ENCODE assay signal across 24 cellular contexts in genomic region chr7:53504914-53505313, GRCh38.
"Had no signal": no experiment of that assay in that cellular context is flagged by ENCODE, and none has a peak within 500 bp of the region (broad histone marks: within the 10 kb centered on the region; RNA-seq: fewer than 3 reads in every experiment).

No MANE protein-coding gene starts in this region.

- ATAC-seq: gastroesophageal sphincter; left cardiac atrium; lower lobe of right lung; natural killer cell treated with Interleukin-12 subunit alpha and Interleukin-12 subunit beta and Interleukin-15 and Interleukin-18, amount 100 ng/mL, for 72 hours; right cardiac atrium; stimulated activated naive CD8-positive, alpha-beta T cell treated with anti-CD3 and anti-CD28 coated beads, Interleukin-15, Interleukin-2, amounts not matched to agents 100 U/mL and 50 U/mL, for 24 hours had no signal

- H3K27ac Mint-ChIP-seq: memory B cell; natural killer cell treated with Interleukin-12 subunit alpha and Interleukin-12 subunit beta and Interleukin-15 and Interleukin-18, amount 100 ng/mL, for 72 hours; neural progenitor cell had no signal

- H3K36me3 Mint-ChIP-seq: memory B cell; natural killer cell treated with Interleukin-12 subunit alpha and Interleukin-12 subunit beta and Interleukin-15 and Interleukin-18, amount 100 ng/mL, for 72 hours; neural progenitor cell had no signal

- H3K4me1 Mint-ChIP-seq: memory B cell had no signal

- H3K4me3 ChIP-seq: coronary artery, esophagus squamous epithelium, gastroesophageal sphincter, left ventricle myocardium inferior, lower lobe of right lung, neural progenitor cell, ovary, suprapubic skin, thyroid gland, upper lobe of left lung, uterus had no signal

- H3K9me3 ChIP-seq: esophagus squamous epithelium, gastroesophageal sphincter, left ventricle myocardium inferior, lower lobe of right lung, ovary, suprapubic skin, thyroid gland, upper lobe of left lung, uterus had no signal

- H2AFZ ChIP-seq: neural progenitor cell had no signal

- H3K36me3 ChIP-seq: esophagus squamous epithelium, gastroesophageal sphincter, left ventricle myocardium inferior, lower lobe of right lung, neural progenitor cell, ovary, suprapubic skin, thyroid gland, upper lobe of left lung, uterus had no signal

- H3K4me2 ChIP-seq: neural progenitor cell had no signal

- H3K27me3 ChIP-seq: esophagus squamous epithelium, gastroesophageal sphincter, neural progenitor cell, ovary, suprapubic skin, thyroid gland, upper lobe of left lung, uterus had no signal

- H3K27me3 Mint-ChIP-seq: memory B cell; natural killer cell treated with Interleukin-12 subunit alpha and Interleukin-12 subunit beta and Interleukin-15 and Interleukin-18, amount 100 ng/mL, for 72 hours had no signal

- H3K4me3 Mint-ChIP-seq: memory B cell; natural killer cell treated with Interleukin-12 subunit alpha and Interleukin-12 subunit beta and Interleukin-15 and Interleukin-18, amount 100 ng/mL, for 72 hours; neural progenitor cell had no signal

- H3K9me3 Mint-ChIP-seq: neural progenitor cell had no signal

- H3K9ac ChIP-seq: neural progenitor cell had no signal

- DNase-seq: effector CD8-positive, alpha-beta T cell; esophagus squamous epithelium; foreskin fibroblast; glutamatergic neuron; islet precursor cell; left cardiac atrium; left ventricle myocardium inferior; lower lobe of right lung; midbrain; nucleus accumbens; ovary; right cardiac atrium; stimulated activated CD4-positive, alpha-beta T cell treated with anti-CD3 and anti-CD28 coated beads, Interleukin-2, amount 100 ng/mL, for 24 hours; stimulated activated naive CD8-positive, alpha-beta T cell treated with anti-CD3 and anti-CD28 coated beads, Interleukin-15, Interleukin-2, amounts not matched to agents 100 U/mL and 50 U/mL, for 24 hours; thyroid gland; upper lobe of left lung; uterus had no signal

- H3K27ac ChIP-seq: coronary artery, epithelial cell of prostate, esophagus squamous epithelium, gastroesophageal sphincter, left ventricle myocardium inferior, lower lobe of right lung, neural progenitor cell, ovary, suprapubic skin, thyroid gland, upper lobe of left lung, uterus had no signal

- H3K4me1 ChIP-seq: esophagus squamous epithelium, gastroesophageal sphincter, left ventricle myocardium inferior, lower lobe of right lung, neural progenitor cell, suprapubic skin, thyroid gland, upper lobe of left lung, uterus had no signal
